Comparison of ENCODE assay signal across 8 cellular contexts in the genomic region with DNA sequence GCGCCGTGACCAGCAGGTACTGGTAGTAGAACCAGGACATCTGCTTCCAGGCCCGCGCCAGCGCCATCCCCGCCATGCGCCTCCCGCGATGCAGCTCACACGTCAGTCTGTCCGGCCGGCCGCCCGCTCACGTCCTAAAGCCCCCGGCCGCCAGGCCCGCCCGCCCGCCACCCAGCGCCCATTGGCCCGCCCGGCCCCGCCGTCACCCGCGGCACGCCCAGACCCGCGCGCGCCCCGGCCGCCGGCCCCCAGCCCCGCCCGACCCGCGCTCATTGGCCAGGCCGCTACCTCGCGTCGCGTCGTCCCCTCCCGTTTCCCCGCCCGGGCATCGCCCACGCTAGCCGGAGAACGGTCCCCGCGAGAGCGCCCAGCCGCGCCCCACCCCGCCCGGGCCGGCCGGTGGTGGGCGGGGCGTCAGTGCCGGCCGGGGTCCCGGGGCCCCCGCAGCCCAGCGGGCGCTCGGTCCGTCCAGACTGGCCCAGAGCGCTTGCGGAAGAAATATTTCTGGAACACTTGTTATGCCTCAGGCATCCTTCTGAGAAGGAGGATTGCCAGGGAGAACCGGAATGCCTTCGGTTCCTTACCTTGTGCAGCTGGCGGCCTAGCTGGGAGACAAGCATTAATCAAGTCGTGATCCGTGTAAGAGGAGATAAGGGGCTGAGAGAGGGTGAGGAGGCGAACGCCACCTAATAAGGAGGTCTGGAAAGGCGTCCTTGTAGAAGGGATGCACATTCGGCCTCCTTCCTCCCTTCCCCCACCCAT. TPM values are rescaled to one million over a fixed set of nuclear protein-coding genes. Genes with fewer than 3 reads are reported as not detected.
A peak's percentile ranks its signal among the peaks of the same experiment; 100 is the strongest.
DNase-seq lines count a peak whose midpoint lies in the region; ATAC-seq and TF ChIP-seq lines count a peak whose summit lies in the region.

A gene with protein sequence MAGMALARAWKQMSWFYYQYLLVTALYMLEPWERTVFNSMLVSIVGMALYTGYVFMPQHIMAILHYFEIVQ (minus strand): TSS at position 109 of the 762 bp plus-strand sequence. CDS start 33 bp downstream, at position 76.

- peak; percentile 92 for DNase-seq in EH (ENCODE audit: low read depth)
- peak; percentile 83 for DNase-seq in H4 (ENCODE audit: low spot score)
- DNase-seq in LNCaP clone FGC (ENCODE audit: low read depth) = no peak
- DNase-seq in RPMI8226 = peak; percentile 88
- DNase-seq in activated T-helper 2 cell treated with anti-CD3 and anti-CD28 coated beads, Interferon-gamma antibody, Interleukin-2, Interleukin-4, amounts not matched to agents 10 μg/mL and 5 μg/mL and 100 μg/mL, durations not matched to agents 14 hours and 24 hours and 36 hours (ENCODE audit: low spot score) = peak; percentile 86
- peak; percentile 83 for DNase-seq in fibroblast of mammary gland (ENCODE audit: low read depth)
- DNase-seq in natural killer cell treated with Interleukin-12 subunit alpha and Interleukin-12 subunit beta and Interleukin-15 and Interleukin-18, amount 100 ng/mL, for 72 hours (ENCODE audit: low spot score) = peak; percentile 95
- DNase-seq in stimulated activated naive CD8-positive, alpha-beta T cell treated with anti-CD3 and anti-CD28 coated beads, Interleukin-15, Interleukin-2, amounts not matched to agents 100 U/mL and 50 U/mL, for 24 hours = peak; percentile 95

- peak within 1 kb of the TSS; percentile 87 for H3K4me3 Mint-ChIP-seq in activated T-helper 2 cell treated with anti-CD3 and anti-CD28 coated beads, Interferon-gamma antibody, Interleukin-2, Interleukin-4, amounts not matched to agents 10 μg/mL and 5 μg/mL and 100 μg/mL, durations not matched to agents 14 hours and 24 hours and 36 hours (ENCODE audit: low read depth)
- H3K4me3 Mint-ChIP-seq in natural killer cell treated with Interleukin-12 subunit alpha and Interleukin-12 subunit beta and Interleukin-15 and Interleukin-18, amount 100 ng/mL, for 72 hours = peak within 1 kb of the TSS; percentile 98

- ATAC-seq in natural killer cell treated with Interleukin-12 subunit alpha and Interleukin-12 subunit beta and Interleukin-15 and Interleukin-18, amount 100 ng/mL, for 72 hours = peak; percentile 98
- ATAC-seq in stimulated activated naive CD8-positive, alpha-beta T cell treated with anti-CD3 and anti-CD28 coated beads, Interleukin-15, Interleukin-2, amounts not matched to agents 100 U/mL and 50 U/mL, for 24 hours = peak; percentile 99

- peak within 1 kb of the TSS; percentile 74 for H3K4me3 ChIP-seq in LNCaP clone FGC (ENCODE audit: low read depth, low read length)
- peak within 1 kb of the TSS; percentile 86 for H3K4me3 ChIP-seq in fibroblast of mammary gland (ENCODE audit: control insufficient read depth, low read depth, low read length)

- H3K9me3 Mint-ChIP-seq in activated T-helper 2 cell treated with anti-CD3 and anti-CD28 coated beads, Interferon-gamma antibody, Interleukin-2, Interleukin-4, amounts not matched to agents 10 μg/mL and 5 μg/mL and 100 μg/mL, durations not matched to agents 14 hours and 24 hours and 36 hours = no peaks in the 10 kb centered on the region
- H3K9me3 Mint-ChIP-seq in natural killer cell treated with Interleukin-12 subunit alpha and Interleukin-12 subunit beta and Interleukin-15 and Interleukin-18, amount 100 ng/mL, for 72 hours = no peaks in the 10 kb centered on the region

- H3K27ac Mint-ChIP-seq in activated T-helper 2 cell treated with anti-CD3 and anti-CD28 coated beads, Interferon-gamma antibody, Interleukin-2, Interleukin-4, amounts not matched to agents 10 μg/mL and 5 μg/mL and 100 μg/mL, durations not matched to agents 14 hours and 24 hours and 36 hours = peak within 1 kb of the TSS; percentile 90
- H3K27ac Mint-ChIP-seq in natural killer cell treated with Interleukin-12 subunit alpha and Interleukin-12 subunit beta and Interleukin-15 and Interleukin-18, amount 100 ng/mL, for 72 hours = peak within 1 kb of the TSS; percentile 84

- H3K36me3 Mint-ChIP-seq in activated T-helper 2 cell treated with anti-CD3 and anti-CD28 coated beads, Interferon-gamma antibody, Interleukin-2, Interleukin-4, amounts not matched to agents 10 μg/mL and 5 μg/mL and 100 μg/mL, durations not matched to agents 14 hours and 24 hours and 36 hours (ENCODE audit: low read depth) = peaks cover 2% of the 10 kb centered on the region
- H3K36me3 Mint-ChIP-seq in natural killer cell treated with Interleukin-12 subunit alpha and Interleukin-12 subunit beta and Interleukin-15 and Interleukin-18, amount 100 ng/mL, for 72 hours = peaks cover 4% of the 10 kb centered on the region

- no peaks in the 10 kb centered on the region for H3K27me3 Mint-ChIP-seq in activated T-helper 2 cell treated with anti-CD3 and anti-CD28 coated beads, Interferon-gamma antibody, Interleukin-2, Interleukin-4, amounts not matched to agents 10 μg/mL and 5 μg/mL and 100 μg/mL, durations not matched to agents 14 hours and 24 hours and 36 hours (ENCODE audit: low read depth)
- H3K27me3 Mint-ChIP-seq in natural killer cell treated with Interleukin-12 subunit alpha and Interleukin-12 subunit beta and Interleukin-15 and Interleukin-18, amount 100 ng/mL, for 72 hours = no peaks in the 10 kb centered on the region

- TF ChIP-seq CTCF in LNCaP clone FGC (IDR thresholded peaks at IDR 0.05; ENCODE audit: control insufficient read depth, extremely low read depth, insufficient read depth) (no peak), fibroblast of mammary gland (conservative IDR thresholded peaks at IDR 0.05; ENCODE audit: control insufficient read depth, insufficient read depth, low read depth, low read length) (no peak)

- H3K4me1 Mint-ChIP-seq in activated T-helper 2 cell treated with anti-CD3 and anti-CD28 coated beads, Interferon-gamma antibody, Interleukin-2, Interleukin-4, amounts not matched to agents 10 μg/mL and 5 μg/mL and 100 μg/mL, durations not matched to agents 14 hours and 24 hours and 36 hours (ENCODE audit: low read depth) = peaks cover 14% of the 10 kb centered on the region
- peaks cover 16 to 20% of the 10 kb centered on the region in 2 donors for H3K4me1 Mint-ChIP-seq in natural killer cell treated with Interleukin-12 subunit alpha and Interleukin-12 subunit beta and Interleukin-15 and Interleukin-18, amount 100 ng/mL, for 72 hours (ENCODE audit: low read depth in 2 of 2)

- intact Hi-C loops in activated T-helper 2 cell treated with anti-CD3 and anti-CD28 coated beads, Interferon-gamma antibody, Interleukin-2, Interleukin-4, amounts not matched to agents 10 μg/mL and 5 μg/mL and 100 μg/mL, durations not matched to agents 14 hours and 24 hours and 36 hours (cut with micrococcal nuclease) = loop anchor here (5.0 kb wide), 1 partner anchor 75 kb away; a partner anchor contains a TSS

RNA-seq across cellular contexts. Expression of the gene that starts here (rescaled TPM):
- total RNA-seq in H4 (2014; rRNA removed; shearing (Covaris generic)) = 15.7 and 24.6 TPM in 2 replicates
- 23.2 and 24.7 TPM in 2 replicates for total RNA-seq in activated T-helper 2 cell treated with anti-CD3 and anti-CD28 coated beads, Interferon-gamma antibody, Interleukin-2, Interleukin-4, amounts not matched to agents 10 μg/mL and 5 μg/mL and 100 μg/mL, durations not matched to agents 14 hours and 24 hours and 36 hours
- total RNA-seq in natural killer cell treated with Interleukin-12 subunit alpha and Interleukin-12 subunit beta and Interleukin-15 and Interleukin-18, amount 100 ng/mL, for 72 hours = 1 to 10 TPM; 7.7 to 8.9 TPM
